In the genomic region with DNA sequence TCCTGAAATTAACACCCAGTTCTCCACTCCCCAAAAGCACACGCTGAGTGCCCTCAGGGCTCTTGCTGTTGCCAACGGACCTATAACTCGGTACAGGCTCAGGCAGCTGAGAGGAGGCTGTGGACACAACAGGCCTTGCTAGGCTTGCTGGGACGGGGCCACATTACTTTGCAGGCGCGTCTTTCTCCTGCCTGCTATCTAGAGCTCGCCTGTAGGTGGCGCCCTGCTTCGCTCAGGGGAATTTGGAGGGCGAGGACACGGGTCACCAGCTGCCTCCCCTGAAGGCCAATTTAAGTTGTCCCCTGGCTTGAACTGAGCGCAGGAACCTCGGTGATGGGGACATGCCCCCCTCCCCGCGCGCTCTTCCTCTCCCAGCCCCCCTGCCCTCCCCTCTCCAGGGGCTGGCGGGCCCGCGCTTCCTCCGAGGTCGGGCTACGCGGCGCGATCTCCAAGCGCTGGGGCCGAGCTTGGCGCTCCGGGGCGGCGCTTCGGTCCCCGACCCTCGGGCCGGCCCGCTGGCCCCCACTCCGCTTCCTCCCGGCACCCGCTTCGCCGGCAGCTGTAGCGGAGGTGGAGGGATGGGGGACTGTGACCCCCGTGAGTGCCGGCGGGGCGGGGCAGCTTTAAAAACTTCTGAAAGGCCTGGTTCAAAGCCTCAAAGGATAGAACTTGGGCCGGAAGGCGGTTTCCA, we compare ENCODE assay signal across 8 cellular contexts. TPM values are rescaled to one million over a fixed set of nuclear protein-coding genes. Genes with fewer than 3 reads are reported as not detected.
DNase-seq lines count a peak whose midpoint lies in the region; ATAC-seq and TF ChIP-seq lines count a peak whose summit lies in the region.

No MANE protein-coding gene starts in this region.

- no peak for TF ChIP-seq EP300 in esophagus muscularis mucosa (IDR thresholded peaks at IDR 0.05)

- CTCF ChIA-PET in CD4-positive, alpha-beta T cell (lab: Charles Lee) = interaction anchor here (0.6 to 3.2 kb wide), 24 partner anchors 8 to 693 kb away, joined by 3 to 29 read pairs (median 5); a partner anchor contains a TSS

- no peak for TF ChIP-seq POLR2A in esophagus muscularis mucosa (IDR thresholded peaks at IDR 0.05; ENCODE audit: low read depth)

- peak overlapping the region; percentile 86 for H3K4me3 Mint-ChIP-seq in CD4-positive, alpha-beta T cell
- H3K4me3 Mint-ChIP-seq in activated T-cell treated with anti-CD3 and anti-CD28 coated beads, Interleukin-2, amount 50 U/mL, for 4 hours = peak overlapping the region; percentile 80

- H3K4me3 ChIP-seq in esophagus muscularis mucosa (peak overlapping the region; percentile 74 to 91 (median 84)), muscle layer of colon (ENCODE audit: low read depth in 1 of 2, low read length in 2 of 2) (peak overlapping the region; percentile 57 to 91)

- DNase-seq in CD4-positive, alpha-beta T cell = peak; percentile 75 to 92 (median 86)
- DNase-seq in HuH-7 (ENCODE audit: low spot score) = peak; percentile 89
- peak; percentile 71 for DNase-seq in OCI-M2 (lab: John Stamatoyannopoulos, UW; ENCODE audit: unreplicated experiment)
- DNase-seq in activated T-cell treated with anti-CD3 and anti-CD28 coated beads, Interleukin-2, amount 50 U/mL, for 4 hours = peak; percentile 89
- peak; percentile 99 for DNase-seq in esophagus muscularis mucosa (ENCODE audit: extremely low spot score)
- DNase-seq in stimulated activated CD8-positive, alpha-beta memory T cell treated with anti-CD3 and anti-CD28 coated beads, Interleukin-4, amount 100 ng/mL, for 48 hours = peak; percentile 97

- H3K27ac ChIP-seq in CD4-positive, alpha-beta T cell (ENCODE audit: low read depth, low read length) = no peak overlapping the region
- peak overlapping the region; percentile 93 to 99 (median 98) for H3K27ac ChIP-seq in esophagus muscularis mucosa (replicated peaks in 1 of 4)
- peak overlapping the region; percentile 97 for H3K27ac ChIP-seq in muscle layer of colon (ENCODE audit: low read depth, low read length)

- peak; percentile 93 for TF ChIP-seq CTCF in CD4-positive, alpha-beta T cell (IDR thresholded peaks at IDR 0.05)
- TF ChIP-seq CTCF in esophagus muscularis mucosa (IDR thresholded peaks at IDR 0.05) = peak; percentile 95 to 99 (median 99)

- peaks cover 41% of the 10 kb centered on the region for H3K27me3 ChIP-seq in CD4-positive, alpha-beta T cell (ENCODE audit: control insufficient read depth, insufficient read depth, low read length)
- H3K27me3 ChIP-seq in esophagus muscularis mucosa (no peaks in the 10 kb centered on the region), muscle layer of colon (ENCODE audit: control insufficient read depth in 1 of 2, insufficient read depth in 2 of 2, low read length in 2 of 2) (no peaks in the 10 kb centered on the region)

- intact Hi-C loops in CD4-positive, alpha-beta T cell (cut with DNase I, micrococcal nuclease) = loop anchor here (1.0 to 10.0 kb wide), 14 partner anchors 31 to 1735 kb away; a partner anchor contains a TSS
- intact Hi-C loops in esophagus muscularis mucosa (cut with DNase I) = loop anchor here (2.0 to 10.0 kb wide), 5 partner anchors 135 to 592 kb away; no protein-coding TSS in a partner anchor

- no peak overlapping the region for H3K27ac Mint-ChIP-seq in CD4-positive, alpha-beta T cell

- POLR2A ChIA-PET in CD4-positive, alpha-beta T cell (lab: Charles Lee) = interaction anchor here (1.2 to 6.2 kb wide), 5 partner anchors 19 to 403 kb away, joined by 3 to 84 read pairs (median 10); a partner anchor contains a TSS

- no peaks in the 10 kb centered on the region for H3K36me3 ChIP-seq in esophagus muscularis mucosa
- H3K36me3 ChIP-seq in muscle layer of colon (ENCODE audit: insufficient read depth, low read length) = no peaks in the 10 kb centered on the region

- H3K9me3 Mint-ChIP-seq in CD4-positive, alpha-beta T cell = no peaks in the 10 kb centered on the region
- no peaks in the 10 kb centered on the region for H3K9me3 Mint-ChIP-seq in activated T-cell treated with anti-CD3 and anti-CD28 coated beads, Interleukin-2, amount 50 U/mL, for 4 hours

- H3K4me1 Mint-ChIP-seq in CD4-positive, alpha-beta T cell (ENCODE audit: low read depth) = peaks cover 42% of the 10 kb centered on the region
- H3K4me1 Mint-ChIP-seq in activated T-cell treated with anti-CD3 and anti-CD28 coated beads, Interleukin-2, amount 50 U/mL, for 4 hours (ENCODE audit: low read depth) = peaks cover 27% of the 10 kb centered on the region

- peaks cover 62% of the 10 kb centered on the region for H3K27me3 Mint-ChIP-seq in CD4-positive, alpha-beta T cell
- H3K27me3 Mint-ChIP-seq in activated T-cell treated with anti-CD3 and anti-CD28 coated beads, Interleukin-2, amount 50 U/mL, for 4 hours (ENCODE audit: low read depth) = peaks cover 36% of the 10 kb centered on the region

- peak overlapping the region; percentile 49 for H3K9ac ChIP-seq in muscle layer of colon (ENCODE audit: low read length)

- no peaks in the 10 kb centered on the region for H3K36me3 Mint-ChIP-seq in CD4-positive, alpha-beta T cell (ENCODE audit: low read depth)
- no peaks in the 10 kb centered on the region for H3K36me3 Mint-ChIP-seq in activated T-cell treated with anti-CD3 and anti-CD28 coated beads, Interleukin-2, amount 50 U/mL, for 4 hours (ENCODE audit: insufficient read depth)

- ATAC-seq in CD4-positive, alpha-beta T cell (ENCODE audit: poor library complexity) = peak; percentile 84
- peak; percentile 63 for ATAC-seq in GM21367 (IDR thresholded peaks at IDR 0.05; ENCODE audit: unreplicated experiment)
- peak; percentile 82 to 83 for ATAC-seq in activated T-cell treated with anti-CD3 and anti-CD28 coated beads, Interleukin-2, amount 50 U/mL, for 4 hours

- no peaks in the 10 kb centered on the region for H3K9me3 ChIP-seq in CD4-positive, alpha-beta T cell (ENCODE audit: control insufficient read depth, low read length)
- H3K9me3 ChIP-seq in esophagus muscularis mucosa (no peaks in the 10 kb centered on the region), muscle layer of colon (ENCODE audit: low read length) (no peaks in the 10 kb centered on the region)

- H3K4me1 ChIP-seq in esophagus muscularis mucosa (peaks cover 31 to 47% (median 47%) of the 10 kb centered on the region in 4 donors), muscle layer of colon (ENCODE audit: insufficient read depth, low read length) (peaks cover 17% of the 10 kb centered on the region)

- under 1% methylated on average over 21 of the region's 48 CpGs for WGBS in esophagus muscularis mucosa

RNA-seq across cellular contexts. Expression of a gene that starts 32.4 kb away (rescaled TPM):
- 1 to 10 TPM; 4.8 to 5.9 TPM for total RNA-seq in CD4-positive, alpha-beta T cell
- total RNA-seq in activated T-cell treated with anti-CD3 and anti-CD28 coated beads, Interleukin-2, amount 50 U/mL, for 4 hours = 1 to 10 TPM; 2.7 to 6.9 (median 5.8) TPM
- total RNA-seq in esophagus muscularis mucosa = 100 to 1,000 TPM; 134 to 183 (median 148) TPM

Comparison
In these comparisons a context has a peak if more than half of its experiments do, and no peak if none do; other contexts are left out.
1. RNA of a gene that starts 32.4 kb away (total RNA-seq): 134 to 183 TPM in esophagus muscularis mucosa; 4.8 to 5.9 TPM in CD4-positive, alpha-beta T cell and 2.7 to 6.9 TPM in activated T-cell treated with anti-CD3 and anti-CD28 coated beads, Interleukin-2, amount 50 U/mL, for 4 hours; every median in the first group is over 10 times any median in the second.
2. Peak in every context shown above with its lines, with median percentiles within 50 percentile points of each other: ATAC-seq and DNase-seq.